15 cellular contexts compared by ENCODE assay signal in the genomic region with DNA sequence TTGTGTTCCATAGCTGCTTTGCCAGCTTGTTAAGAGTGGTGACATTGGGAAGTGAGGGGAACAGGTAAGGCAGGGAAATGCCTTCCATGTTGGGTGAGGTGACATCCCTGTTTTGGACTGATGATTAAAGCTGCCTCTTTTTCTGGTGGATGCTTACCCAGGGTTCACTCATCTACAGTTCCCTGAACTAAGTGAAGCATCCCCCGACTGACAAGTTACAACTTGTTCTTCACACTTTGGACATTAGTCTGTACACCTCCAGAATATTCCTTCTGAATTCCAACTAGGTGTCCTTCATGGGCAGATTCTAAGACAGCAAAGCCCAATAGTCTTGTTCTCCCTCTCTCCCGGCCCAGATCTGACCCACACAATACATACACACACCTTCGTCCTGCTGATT.
DNase-seq lines count a peak whose midpoint lies in the region; ATAC-seq and TF ChIP-seq lines count a peak whose summit lies in the region.
"Had no signal": no experiment of that assay in that cellular context is flagged by ENCODE, and none has a peak within 500 bp of the region (broad histone marks: within the 10 kb centered on the region; RNA-seq: fewer than 3 reads in every experiment).

No MANE protein-coding gene starts in this region.

- peaks cover 27% of the 10 kb centered on the region for H3K4me1 ChIP-seq in foreskin keratinocyte
- peaks cover 0 to 57% (median 17%) of the 10 kb centered on the region in 4 donors for H3K4me1 ChIP-seq in tibial artery

- DNase-seq in RWPE1 (ENCODE audit: low spot score) = peak; percentile 12
- peak; percentile 46 to 67 for DNase-seq in foreskin keratinocyte
- DNase-seq in tibial artery = no peak
- no peak for DNase-seq in GDM1 (lab: John Stamatoyannopoulos, UW)
- DNase-seq: BE2C; Calu3; CD4-positive, alpha-beta memory T cell; NCI-H1417 treated with DMSO at 0.1 percent for 48 hours; NCI-H2029; NCI-H2171; NCI-H446 had no signal

- no peaks in the 10 kb centered on the region for H3K27me3 ChIP-seq in foreskin keratinocyte
- no peaks in the 10 kb centered on the region for H3K27me3 ChIP-seq in tibial artery
- H3K27me3 ChIP-seq: BE2C, SJSA1 had no signal

- peak; percentile 17 for ATAC-seq in GM18868 (IDR thresholded peaks at IDR 0.05; ENCODE audit: unreplicated experiment)
- ATAC-seq in foreskin keratinocyte = peak; percentile 86
- no peak for ATAC-seq in GM19351 (IDR thresholded peaks at IDR 0.05; ENCODE audit: unreplicated experiment)
- no peak for ATAC-seq in GM21423 (IDR thresholded peaks at IDR 0.05; ENCODE audit: unreplicated experiment)

- no peak for TF ChIP-seq CTCF in RWPE1 (conservative IDR thresholded peaks at IDR 0.05; ENCODE audit: low read depth)
- no peak for TF ChIP-seq CTCF in foreskin keratinocyte (conservative IDR thresholded peaks at IDR 0.05)
- TF ChIP-seq CTCF in tibial artery (IDR thresholded peaks at IDR 0.05) = no peak

- H3K9me3 ChIP-seq in tibial artery = no peaks in the 10 kb centered on the region
- H3K9me3 ChIP-seq: SJSA1 had no signal

- no peak overlapping the region for H3K4me3 ChIP-seq in tibial artery
- H3K4me3 ChIP-seq: SJSA1 had no signal

- POLR2A ChIA-PET in RWPE1 (lab: Yijun Ruan, JAX; ENCODE audit: low non-redundant PET) = no interaction called here

- intact Hi-C loops in tibial artery (cut with DNase I; ENCODE audit: low total_unique reads) = no loop called here

- H3K36me3 ChIP-seq in tibial artery = no peaks in the 10 kb centered on the region

- CTCF ChIA-PET in RWPE1 (lab: Yijun Ruan, JAX) = interaction anchor here (0.5 kb wide), 2 partner anchors 52 to 204 kb away, joined by 3 read pairs; no protein-coding TSS in a partner anchor

- H3K27ac ChIP-seq in RWPE1 (no peak overlapping the region), foreskin keratinocyte (no peak overlapping the region), tibial artery (peak overlapping the region; percentile 8 to 42)
- H3K27ac ChIP-seq: SJSA1 had no signal

Comparison
In these comparisons a context has a peak if more than half of its experiments do, and no peak if none do; other contexts are left out.
1. ATAC-seq: peak in GM18868 (single experiment) and foreskin keratinocyte (single experiment); none in GM19351 (single experiment) and GM21423 (single experiment).
2. DNase-seq: peak in RWPE1 (single experiment) and foreskin keratinocyte (2 of 2); none in tibial artery (0 of 2) and GDM1 (single experiment).
3. H3K27ac ChIP-seq: peak in tibial artery (2 of 2); none in RWPE1 (single experiment) and foreskin keratinocyte (single experiment).